In genomic region chr15:92393287-92393993, GRCh38 we compare ENCODE assay signal across 9 cellular contexts. TPM values are rescaled to one million over a fixed set of nuclear protein-coding genes. Genes with fewer than 3 reads are reported as not detected.
DNase-seq lines count a peak whose midpoint lies in the region; ATAC-seq, FAIRE-seq and TF ChIP-seq lines count a peak whose summit lies in the region.
"Had no signal": no experiment of that assay in that cellular context is flagged by ENCODE, and none has a peak within 500 bp of the region (broad histone marks: within the 10 kb centered on the region; RNA-seq: fewer than 3 reads in every experiment).

ST8SIA2 (plus strand) TSS chr15:92393881; CDS start chr15:92394065, 184 bp downstream.

- H3K27ac ChIP-seq in BLaER1 treated with 17β-estradiol and CSF1 and Interleukin-3, amounts not matched to agents 10 nM and 100 nM = peak within 1 kb of the TSS in 9 of 11 experiments; percentile 41 to 87 (median 76); a peak in 18 of 22 replicates
- peak within 1 kb of the TSS; percentile 85 for H3K27ac ChIP-seq in mesodermal cell (ENCODE audit: low read depth, low read length, severe bottlenecking)

- 0 out of 22 replicates have a peak, but pooled peaks cover 0 to 13% (median 0%) of the 10 kb centered on the region in 11 experiments for H4K20me1 ChIP-seq in BLaER1 treated with 17β-estradiol and CSF1 and Interleukin-3, amounts not matched to agents 10 nM and 100 nM
- H4K20me1 ChIP-seq in Loucy (ENCODE audit: insufficient read depth, low read length, poor library complexity, severe bottlenecking) = no peaks in the 10 kb centered on the region

- H3F3A ChIP-seq in Loucy (ENCODE audit: low read depth) = no peaks in the 10 kb centered on the region

- H3K79me2 ChIP-seq in Loucy (ENCODE audit: insufficient read depth, low read length) = no peaks in the 10 kb centered on the region

- peak within 1 kb of the TSS; percentile 61 to 93 (median 75) for H3K4me3 ChIP-seq in BLaER1 treated with 17β-estradiol and CSF1 and Interleukin-3, amounts not matched to agents 10 nM and 100 nM
- peak within 1 kb of the TSS; percentile 64 for H3K4me3 ChIP-seq in Loucy (ENCODE audit: low read length, poor library complexity, severe bottlenecking)
- peak within 1 kb of the TSS; percentile 86 for H3K4me3 ChIP-seq in mesodermal cell (ENCODE audit: extremely low read depth, insufficient read depth, low read length, poor library complexity, severe bottlenecking)

- H3K4me2 ChIP-seq in BLaER1 treated with 17β-estradiol and CSF1 and Interleukin-3, amounts not matched to agents 10 nM and 100 nM = peak within 1 kb of the TSS; percentile 87 to 98 (median 96)
- H3K4me2 ChIP-seq in Loucy (ENCODE audit: low read depth, low read length, poor library complexity, severe bottlenecking) = peak within 1 kb of the TSS; percentile 50

- peaks cover 28 to 42% (median 38%) of the 10 kb centered on the region in 10 experiments for H3K4me1 ChIP-seq in BLaER1 treated with 17β-estradiol and CSF1 and Interleukin-3, amounts not matched to agents 10 nM and 100 nM
- H3K4me1 ChIP-seq in Loucy (ENCODE audit: insufficient read depth, low read length, poor library complexity, severe bottlenecking) (no peaks in the 10 kb centered on the region), mesodermal cell (ENCODE audit: control insufficient read depth, insufficient read depth, low read length, poor library complexity, severe bottlenecking) (peaks cover 8% of the 10 kb centered on the region)

- TF ChIP-seq CTCF in Loucy (conservative IDR thresholded peaks at IDR 0.05; ENCODE audit: low read length) = no peak

- H3K9me3 ChIP-seq in BLaER1 treated with 17β-estradiol and CSF1 and Interleukin-3, amounts not matched to agents 10 nM and 100 nM (replicated peaks in 1 of 11) = no peaks in the 10 kb centered on the region
- H3K9me3 ChIP-seq in Loucy (ENCODE audit: insufficient read depth, low read depth, low read length) (no peaks in the 10 kb centered on the region), mesodermal cell (ENCODE audit: control insufficient read depth, low read length) (no peaks in the 10 kb centered on the region)

- peak within 1 kb of the TSS; percentile 48 to 93 (median 77); a peak in 21 of 22 replicates for H3K9ac ChIP-seq in BLaER1 treated with 17β-estradiol and CSF1 and Interleukin-3, amounts not matched to agents 10 nM and 100 nM
- H3K9ac ChIP-seq in Loucy (ENCODE audit: low read depth, low read length, poor library complexity, severe bottlenecking) = peak within 1 kb of the TSS; percentile 38

- 0 to 1% methylated on average over 29 to 49 of the region's 67 CpGs for WGBS in mesodermal cell (ENCODE audit: insufficient coverage in 2 of 2), 2 experiments

- peaks cover 0 to 5% (median 0%) of the 10 kb centered on the region in 11 experiments; a peak in 2 of 22 replicates for H3K36me3 ChIP-seq in BLaER1 treated with 17β-estradiol and CSF1 and Interleukin-3, amounts not matched to agents 10 nM and 100 nM
- H3K36me3 ChIP-seq in Loucy (ENCODE audit: insufficient read depth, low read length) (no peaks in the 10 kb centered on the region), mesodermal cell (ENCODE audit: control insufficient read depth, insufficient read depth, low read length) (peaks cover 2% of the 10 kb centered on the region)

- H3K27me3 ChIP-seq in BLaER1 treated with 17β-estradiol and CSF1 and Interleukin-3, amounts not matched to agents 10 nM and 100 nM = peaks cover 17 to 46% (median 18%) of the 10 kb centered on the region in 11 experiments
- H3K27me3 ChIP-seq in Loucy (ENCODE audit: insufficient read depth, low read length, poor library complexity, severe bottlenecking) = peaks cover 30% of the 10 kb centered on the region

- DNase-seq in cerebellum (ENCODE audit: low spot score) (no peak), RCC 7860 (ENCODE audit: low spot score) (no peak), OCI-M2 (lab: John Stamatoyannopoulos, UW; ENCODE audit: unreplicated experiment) (no peak)

- ATAC-seq in GM19467 (IDR thresholded peaks at IDR 0.05; ENCODE audit: unreplicated experiment) = no peak
- no peak for ATAC-seq in activated CD4-positive, CD25-positive, alpha-beta regulatory T cell treated with anti-CD3 and anti-CD28 coated beads, Interleukin-2, amount 50 U/mL, for 24 hours

- no peaks in the 10 kb centered on the region for H3K9me2 ChIP-seq in Loucy (replicated peaks; ENCODE audit: low read depth, low read length)

- H2AFZ ChIP-seq in Loucy (ENCODE audit: low read length) = peak within 1 kb of the TSS; percentile 25; the same call in 1 of the 2 replicates

- FAIRE-seq in RCC 7860 (lab: Jason Lieb, UNC) = no peak
- FAIRE-seq: GM18507 had no signal

RNA-seq across cellular contexts. Expression of gene ST8SIA2, which starts in this region (rescaled TPM):
- 54.4 TPM for total RNA-seq in cerebellum
- 11.1 TPM for polyA plus RNA-seq in mesodermal cell (2013, experiment 1 of 2)
- polyA plus RNA-seq in mesodermal cell (2013, experiment 2 of 2) = 11.4 TPM
